ENCODE assay signal across 1 cellular context in genomic region chr3:11517601-11518000, GRCh38.
TF ChIP-seq lines count a peak whose summit lies in the region.

No MANE protein-coding gene starts in this region.

TF ChIP-seq in H1, 55 proteins besides CTCF, POLR2A, EP300 and RAD21 (continued from another document):
- TF ChIP-seq ASH2L (IDR thresholded peaks at IDR 0.05; ENCODE audit: low read length) (no peak), ATF2 (IDR thresholded peaks at IDR 0.05; ENCODE audit: low read length) (no peak), MAFK (IDR thresholded peaks at IDR 0.05; ENCODE audit: low read depth, low read length) (no peak), SIRT6 (IDR thresholded peaks at IDR 0.05; ENCODE audit: low read length) (no peak)
